Comparison of ENCODE assay signal across 18 cellular contexts in genomic region chr5:137176126-137176525, GRCh38.
"Had no signal": no experiment of that assay in that cellular context is flagged by ENCODE, and none has a peak within 500 bp of the region (broad histone marks: within the 10 kb centered on the region; RNA-seq: fewer than 3 reads in every experiment).

No MANE protein-coding gene starts in this region.

- DNase-seq: IMR-90, Karpas-422, KG1, MM.1S, NCI-H1092 treated with DMSO at 0.1 percent for 48 hours, NCI-H1436, NCI-H187, NCI-H2029, NCI-H2081 treated with DMSO at 0.1 percent for 48 hours, NCI-H226, NCI-H446, NCI-H510A, NCI-H524 treated with DMSO at 0.1 percent for 48 hours, NCI-H82, Right ventricle myocardium superior, RPMI8226, SIG-M5 had no signal

- ATAC-seq: HepG2 had no signal
